8 cellular contexts compared by ENCODE assay signal in the genomic region with DNA sequence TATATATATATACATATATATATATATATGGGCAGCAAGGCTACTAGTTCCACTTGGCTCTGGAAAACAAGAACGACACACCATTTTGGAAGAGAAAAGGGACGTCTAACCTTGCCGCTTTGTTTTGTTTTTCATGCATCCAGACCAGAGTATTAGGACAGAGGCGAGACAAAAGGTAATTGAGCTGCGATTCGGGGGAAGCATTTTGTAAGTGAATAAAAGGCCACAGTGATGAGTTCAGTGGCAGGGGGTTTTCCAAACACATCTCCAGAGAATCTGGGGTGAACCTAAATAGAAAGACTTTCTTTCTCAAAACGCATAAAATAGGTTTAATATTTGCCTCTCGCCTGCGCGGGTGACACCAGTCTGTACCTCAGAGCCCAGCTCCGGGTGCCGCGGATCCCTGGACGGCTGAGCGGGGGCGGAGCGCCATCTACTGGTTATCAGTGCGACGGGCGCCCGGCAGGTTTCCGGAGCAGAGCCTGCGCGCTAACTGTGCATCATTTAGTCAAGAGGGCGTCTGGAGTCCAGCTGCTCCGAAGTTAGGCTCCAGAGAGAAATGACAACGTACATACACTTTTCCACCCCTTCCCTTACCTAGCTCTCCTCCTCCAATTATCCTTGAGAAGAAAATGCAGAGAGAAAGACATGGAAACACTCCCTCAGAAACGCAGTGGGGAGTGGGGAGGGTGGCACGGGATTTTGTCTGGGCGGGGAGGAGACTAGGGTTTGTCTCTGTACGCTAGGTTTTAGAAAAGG.
DNase-seq lines count a peak whose midpoint lies in the region; ATAC-seq and TF ChIP-seq lines count a peak whose summit lies in the region.

No MANE protein-coding gene starts in this region.

- POLR2A ChIA-PET in BJ (lab: Charles Lee), result interaction anchor here (0.6 kb wide), 1 partner anchor 563 kb away, joined by 3 read pairs; no protein-coding TSS in a partner anchor

- H3K9me3 ChIP-seq in right lobe of liver, result no peaks in the 10 kb centered on the region

- TF ChIP-seq CTCF in BJ (IDR thresholded peaks at IDR 0.05; ENCODE audit: insufficient read depth, low read depth, low read length) (peak; percentile 98), right lobe of liver (IDR thresholded peaks at IDR 0.05) (peak; percentile 91 to 99 (median 98))

- H3K36me3 ChIP-seq in BJ (ENCODE audit: control insufficient read depth, insufficient read depth, low read length) (no peaks in the 10 kb centered on the region), right lobe of liver (no peaks in the 10 kb centered on the region)

- DNase-seq in BJ (ENCODE audit: low read depth) (no peak), NCI-H524 (lab: John Stamatoyannopoulos, UW) (peak; percentile 47 to 79), dermis microvascular lymphatic vessel endothelial cell (ENCODE audit: low read depth in 2 of 2) (peak; percentile 17 to 64), right lobe of liver (peak; percentile 83 to 84 (median 83))
- DNase-seq in activated CD4-positive, alpha-beta T cell treated with anti-CD3 and anti-CD28 coated beads, Interleukin-2, amount 50 U/mL, for 24 hours (ENCODE audit: low read depth in 1 of 2, low spot score in 1 of 2), result peak; percentile 81
- DNase-seq in stimulated activated CD4-positive, alpha-beta T cell treated with anti-CD3 and anti-CD28 coated beads, TNF-alpha, amount 100 ng/mL, for 24 hours (ENCODE audit: low read depth in 3 of 3), result peak; percentile 71 to 82 (median 77)

- peak; percentile 99 for ATAC-seq in GM19035 (IDR thresholded peaks at IDR 0.05; ENCODE audit: unreplicated experiment)
- peak; percentile 98 for ATAC-seq in HG03196 (IDR thresholded peaks at IDR 0.05; ENCODE audit: unreplicated experiment)
- ATAC-seq in right lobe of liver, result peak; percentile 99 to 100 (median 99)

- no peak for TF ChIP-seq POLR2A in right lobe of liver (IDR thresholded peaks at IDR 0.05)

- H3K27ac ChIP-seq in right lobe of liver, result no peak overlapping the region

- peak overlapping the region; percentile 21 for H3K4me3 ChIP-seq in BJ (ENCODE audit: low read depth, low read length)
- peak overlapping the region in 1 of 3 donors; percentile 26 for H3K4me3 ChIP-seq in right lobe of liver

- CTCF ChIA-PET in BJ (lab: Yijun Ruan, JAX), result interaction anchor here (0.6 to 2.0 kb wide), 54 partner anchors 8 to 1825 kb away, joined by 3 to 9 read pairs (median 3); a partner anchor contains a TSS

- intact Hi-C loops in right lobe of liver (cut with DNase I), result no loop called here

- peaks cover 17% of the 10 kb centered on the region for H3K27me3 ChIP-seq in BJ (ENCODE audit: control insufficient read depth, insufficient read depth, low read length)
- no peaks in the 10 kb centered on the region for H3K27me3 ChIP-seq in right lobe of liver

- WGBS in right lobe of liver (ENCODE audit: insufficient coverage, low coverage, low lambda C conversion rate, missing lambda C conversion rate), result 11% methylated on average over 18 of the region's 31 CpGs

- no peaks in the 10 kb centered on the region for H3K4me1 ChIP-seq in right lobe of liver
